Comparison of ENCODE assay signal across 23 cellular contexts in genomic region chr3:76912966-76913365, GRCh38.
DNase-seq lines count a peak whose midpoint lies in the region; TF ChIP-seq lines count a peak whose summit lies in the region.
"Had no signal": no experiment of that assay in that cellular context is flagged by ENCODE, and none has a peak within 500 bp of the region (broad histone marks: within the 10 kb centered on the region; RNA-seq: fewer than 3 reads in every experiment).

No MANE protein-coding gene starts in this region.

- no peaks in the 10 kb centered on the region for H3K27me3 ChIP-seq in spleen (replicated peaks in 1 of 7)
- H3K27me3 ChIP-seq: MG63 had no signal

- DNase-seq in NCI-H2171 (lab: John Stamatoyannopoulos, UW), result peak; percentile 7
- DNase-seq in left kidney (ENCODE audit: low read depth, low spot score), result peak; percentile 93
- DNase-seq in renal cortical epithelial cell (ENCODE audit: low read depth), result peak; percentile 10
- DNase-seq in NCI-H774 (lab: John Stamatoyannopoulos, UW), result no peak
- DNase-seq in spleen, result no peak
- DNase-seq in glomerular visceral epithelial cell (ENCODE audit: extremely low spot score), result no peak
- DNase-seq: Caco-2; CD8-positive, alpha-beta T cell; KG1; MG63; NCI-H1105 treated with DMSO at 0.1 percent for 48 hours; NCI-H146; NCI-H1930; NCI-H2107; NCI-H226; SHP77; T-cell had no signal

- CTCF ChIA-PET in HEK293 (lab: Yijun Ruan, JAX), result no interaction called here

- TF ChIP-seq CTCF in HEK293 (tag by site-specific recombination; IDR thresholded peaks at IDR 0.05) (no peak), spleen (IDR thresholded peaks at IDR 0.05 in 8 of 11, conservative IDR thresholded peaks at IDR 0.05 in 3 of 11) (no peak)

- 64 to 80% (median 78%) methylated on average over 10 of the region's 10 CpGs for WGBS in spleen, 5 donors

- H3K4me1 ChIP-seq in HEK293 (ENCODE audit: control insufficient read depth, insufficient read depth, low read length) (no peaks in the 10 kb centered on the region), spleen (no peaks in the 10 kb centered on the region)
- H3K4me1 ChIP-seq: A549, Caco-2, HAP-1 had no signal

- POLR2A ChIA-PET in HEK293 (lab: Yijun Ruan, JAX), result no interaction called here

- H3K4me3 ChIP-seq in HEK293 (ENCODE audit: low read depth, low read length), result no peak overlapping the region
- no peak overlapping the region for H3K4me3 ChIP-seq in spleen
- H3K4me3 ChIP-seq: A549, GM23338, HAP-1, MG63 had no signal

- H3K9me3 ChIP-seq in HEK293 (ENCODE audit: control insufficient read depth, insufficient read depth, low read depth, low read length) (no peaks in the 10 kb centered on the region), spleen (peaks cover 0 to 13% (median 0%) of the 10 kb centered on the region in 8 donors)
- H3K9me3 ChIP-seq: A549, HAP-1, MG63 had no signal

- TF ChIP-seq POLR2A in spleen (IDR thresholded peaks at IDR 0.05), result no peak

- H3K36me3 ChIP-seq in HEK293 (ENCODE audit: control insufficient read depth in 2 of 2, insufficient read depth in 1 of 2, low read length in 2 of 2), result no peaks in the 10 kb centered on the region
- H3K36me3 ChIP-seq in spleen, result no peaks in the 10 kb centered on the region
- H3K36me3 ChIP-seq: HAP-1, MG63 had no signal

- no peak overlapping the region for H3K27ac ChIP-seq in HEK293 (ENCODE audit: extremely low read depth, low read depth, low read length)
- no peak overlapping the region for H3K27ac ChIP-seq in spleen
- H3K27ac ChIP-seq: A549, C4-2B, RWPE1 had no signal

- intact Hi-C loops in spleen (cut with DNase I; ENCODE audit: low total_unique reads), result no loop called here

TF ChIP-seq in HEK293, 187 proteins besides CTCF, POLR2A, EP300 and RAD21:
- TF ChIP-seq ZNF140 (tag by site-specific recombination; IDR thresholded peaks at IDR 0.05) (no peak), ZNF791 (tag by site-specific recombination; IDR thresholded peaks at IDR 0.05) (no peak), GLIS1 (tag by site-specific recombination; IDR thresholded peaks at IDR 0.05) (peak; percentile 46; the same call in 1 of the 2 replicates), ZNF10 (tag by site-specific recombination; IDR thresholded peaks at IDR 0.05) (no peak), KLF16 (tag by site-specific recombination; IDR thresholded peaks at IDR 0.05) (no peak), ZNF677 (tag by site-specific recombination; IDR thresholded peaks at IDR 0.05) (no peak), WT1 (tag by site-specific recombination; IDR thresholded peaks at IDR 0.05) (peak; percentile 43), ZNF121 (tag by site-specific recombination; IDR thresholded peaks at IDR 0.05) (no peak), ZNF16 (tag by site-specific recombination; IDR thresholded peaks at IDR 0.05; ENCODE audit: low read depth) (no peak), PRDM4 (tag by site-specific recombination; IDR thresholded peaks at IDR 0.05) (no peak), ZNF248 (tag by site-specific recombination; IDR thresholded peaks at IDR 0.05) (no peak), ZNF133 (tag by site-specific recombination; IDR thresholded peaks at IDR 0.05) (no peak), PATZ1 (tag by site-specific recombination; IDR thresholded peaks at IDR 0.05) (no peak), ZNF148 (tag by site-specific recombination; IDR thresholded peaks at IDR 0.05; ENCODE audit: borderline replicate concordance) (no peak)

Comparison
In these comparisons a context has a peak if more than half of its experiments do, and no peak if none do; other contexts are left out.
1. DNase-seq: peak in NCI-H2171 (single experiment), left kidney (single experiment) and renal cortical epithelial cell (single experiment); none in NCI-H774 (single experiment), spleen (single experiment) and glomerular visceral epithelial cell (single experiment).